Comparison of ENCODE assay signal across 8 cellular contexts in genomic region chr14:36941783-36942521, GRCh38.
DNase-seq lines count a peak whose midpoint lies in the region; ATAC-seq and TF ChIP-seq lines count a peak whose summit lies in the region.

No MANE protein-coding gene starts in this region.

- no peak for TF ChIP-seq POLR2A in esophagus muscularis mucosa (IDR thresholded peaks at IDR 0.05; ENCODE audit: low read depth)

- no peak overlapping the region for H3K4me3 Mint-ChIP-seq in naive thymus-derived CD4-positive, alpha-beta T cell

- CTCF ChIA-PET in naive thymus-derived CD4-positive, alpha-beta T cell (lab: Charles Lee) = interaction anchor here (1.6 to 1.7 kb wide), 2 partner anchors 9 to 10 kb away, joined by 3 to 8 read pairs; no protein-coding TSS in a partner anchor

- peak; percentile 97 for ATAC-seq in GM21367 (IDR thresholded peaks at IDR 0.05; ENCODE audit: unreplicated experiment)
- ATAC-seq in naive thymus-derived CD4-positive, alpha-beta T cell = no peak

- no peaks in the 10 kb centered on the region for H3K4me1 ChIP-seq in esophagus muscularis mucosa
- H3K4me1 ChIP-seq in naive thymus-derived CD4-positive, alpha-beta T cell (ENCODE audit: control insufficient read depth in 2 of 2, insufficient read depth in 2 of 2, low read length in 2 of 2) = no peaks in the 10 kb centered on the region

- POLR2A ChIA-PET in naive thymus-derived CD4-positive, alpha-beta T cell (lab: Charles Lee) = no interaction called here

- 11% methylated on average over 12 of the region's 12 CpGs for WGBS in esophagus muscularis mucosa

- no peaks in the 10 kb centered on the region for H3K36me3 ChIP-seq in esophagus muscularis mucosa
- H3K36me3 ChIP-seq in naive thymus-derived CD4-positive, alpha-beta T cell (ENCODE audit: control insufficient read depth in 2 of 3, insufficient read depth in 3 of 3, low read length in 3 of 3) = no peaks in the 10 kb centered on the region

- no peak overlapping the region for H3K4me3 ChIP-seq in esophagus muscularis mucosa
- H3K4me3 ChIP-seq in naive thymus-derived CD4-positive, alpha-beta T cell (ENCODE audit: low read length) = no peak overlapping the region

- intact Hi-C loops in esophagus muscularis mucosa (cut with DNase I) = loop anchor here (5.0 to 10.0 kb wide), 3 partner anchors 213 to 387 kb away; no protein-coding TSS in a partner anchor
- intact Hi-C loops in naive thymus-derived CD4-positive, alpha-beta T cell (cut with micrococcal nuclease) = loop anchor here (1.0 to 10.0 kb wide), 3 partner anchors 389 to 1060 kb away; no protein-coding TSS in a partner anchor

- TF ChIP-seq EP300 in esophagus muscularis mucosa (IDR thresholded peaks at IDR 0.05) = no peak

- no peak overlapping the region for H3K27ac Mint-ChIP-seq in naive thymus-derived CD4-positive, alpha-beta T cell

- H3K9me3 Mint-ChIP-seq in naive thymus-derived CD4-positive, alpha-beta T cell = peaks cover 0 to 3% (median 0%) of the 10 kb centered on the region in 11 donors

- peak; percentile 85 to 95 (median 90) for TF ChIP-seq CTCF in esophagus muscularis mucosa (IDR thresholded peaks at IDR 0.05)

- DNase-seq in DMS114 treated with DMSO at 0.1 percent for 48 hours (lab: John Stamatoyannopoulos, UW; ENCODE audit: unreplicated experiment) (peak; percentile 40), HK-2 (ENCODE audit: unreplicated experiment) (peak; percentile 59), NCI-H748 (lab: John Stamatoyannopoulos, UW; ENCODE audit: unreplicated experiment) (peak; percentile 77), esophagus muscularis mucosa (ENCODE audit: extremely low spot score) (no peak), substantia nigra (lab: John Stamatoyannopoulos, UW) (peak in 39 of 49 donors; percentile 0 to 62 (median 14))
- DNase-seq in activated CD8-positive, alpha-beta memory T cell treated with anti-CD3 and anti-CD28 coated beads for 48 hours (ENCODE audit: low read depth in 2 of 3, low spot score in 2 of 3) = peak; percentile 6 to 42 (median 30)
- peak in 6 of 9 donors; percentile 1 to 52 (median 14) for DNase-seq in naive thymus-derived CD4-positive, alpha-beta T cell

- no peaks in the 10 kb centered on the region for H3K27me3 ChIP-seq in esophagus muscularis mucosa
- H3K27me3 ChIP-seq in naive thymus-derived CD4-positive, alpha-beta T cell (ENCODE audit: control insufficient read depth in 2 of 2, insufficient read depth in 2 of 2, low read length in 2 of 2) = no peaks in the 10 kb centered on the region

- H3K36me3 Mint-ChIP-seq in naive thymus-derived CD4-positive, alpha-beta T cell = no peaks in the 10 kb centered on the region

- no peak overlapping the region for H3K27ac ChIP-seq in esophagus muscularis mucosa (replicated peaks in 1 of 4)
- no peak overlapping the region for H3K27ac ChIP-seq in naive thymus-derived CD4-positive, alpha-beta T cell (ENCODE audit: low read depth, low read length)
- H3K27ac ChIP-seq in substantia nigra (ENCODE audit: low read depth, low read length, poor library complexity, severe bottlenecking) = no peak overlapping the region

- H3K9me3 ChIP-seq in esophagus muscularis mucosa = no peaks in the 10 kb centered on the region
- no peaks in the 10 kb centered on the region for H3K9me3 ChIP-seq in naive thymus-derived CD4-positive, alpha-beta T cell (ENCODE audit: control insufficient read depth in 2 of 3, low read length in 3 of 3)

- H3K4me1 Mint-ChIP-seq in naive thymus-derived CD4-positive, alpha-beta T cell = no peaks in the 10 kb centered on the region

- peaks cover 0 to 5% (median 5%) of the 10 kb centered on the region in 5 donors for H3K27me3 Mint-ChIP-seq in naive thymus-derived CD4-positive, alpha-beta T cell
